Comparison of ENCODE assay signal across 8 cellular contexts in the genomic region with DNA sequence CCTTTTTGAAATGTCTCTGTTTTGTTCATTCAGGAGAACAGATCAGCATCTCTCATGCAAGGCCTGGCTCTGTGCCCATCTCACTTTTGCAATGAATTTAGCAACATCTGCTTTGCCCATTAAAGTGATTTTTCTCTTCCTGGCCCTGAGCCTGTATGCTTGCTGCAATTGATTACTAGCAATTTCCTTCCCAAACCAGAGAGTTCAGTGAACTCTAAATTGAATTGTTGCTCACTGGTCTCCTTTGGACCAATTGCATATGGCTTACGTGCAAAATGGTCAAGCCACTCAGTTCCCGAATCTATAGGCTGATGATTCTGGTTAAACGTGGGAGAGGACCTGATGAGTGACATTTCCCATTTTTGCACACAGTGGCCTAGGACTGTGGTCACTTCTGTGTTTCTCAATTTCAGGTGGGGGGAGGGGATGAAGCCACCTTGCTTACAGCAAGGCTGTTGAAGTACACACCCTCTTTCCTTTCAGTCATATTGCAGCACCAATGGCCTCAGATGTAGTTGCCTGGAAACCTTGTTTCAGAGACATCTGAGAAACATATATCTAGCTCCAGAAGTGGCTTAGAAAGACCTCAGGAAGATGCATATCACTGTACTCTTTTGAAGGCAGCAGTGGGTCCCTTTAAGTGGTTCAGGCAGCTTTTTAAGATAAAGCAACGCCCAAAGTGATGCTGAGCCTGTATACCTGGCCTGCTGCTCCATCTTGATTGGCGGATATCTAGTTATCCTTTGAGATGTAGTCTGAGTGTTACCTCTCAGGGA.
DNase-seq lines count a peak whose midpoint lies in the region; ATAC-seq and TF ChIP-seq lines count a peak whose summit lies in the region.

No MANE protein-coding gene starts in this region.

- TF ChIP-seq CTCF in fibroblast of pulmonary artery (IDR thresholded peaks at IDR 0.05; ENCODE audit: low read length, missing control alignments) (no peak), suprapubic skin (IDR thresholded peaks at IDR 0.05) (no peak)

- DNase-seq in AML-193 (lab: John Stamatoyannopoulos, UW): peak; percentile 97
- peak; percentile 100 for DNase-seq in SKM-1 (lab: John Stamatoyannopoulos, UW; ENCODE audit: unreplicated experiment)
- peak; percentile 69 for DNase-seq in fibroblast of pulmonary artery (ENCODE audit: low read depth)
- DNase-seq in suprapubic skin (ENCODE audit: low spot score in 2 of 2): peak; percentile 88 to 92
- no peak for DNase-seq in occipital lobe (lab: John Stamatoyannopoulos, UW)
- no peak for DNase-seq in NCI-H187 treated with DMSO at 0.1 percent for 48 hours (lab: John Stamatoyannopoulos, UW)

- no peak overlapping the region for H3K27ac ChIP-seq in suprapubic skin

- H3K36me3 ChIP-seq in suprapubic skin: no peaks in the 10 kb centered on the region

- peaks cover 16% of the 10 kb centered on the region for H3K4me1 ChIP-seq in suprapubic skin

- no peaks in the 10 kb centered on the region for H3K27me3 ChIP-seq in suprapubic skin

- no peak for TF ChIP-seq POLR2A in suprapubic skin (IDR thresholded peaks at IDR 0.05)

- H3K9me3 ChIP-seq in suprapubic skin: no peaks in the 10 kb centered on the region

- 80% methylated on average over 5 of the region's 5 CpGs for WGBS in suprapubic skin

- H3K4me3 ChIP-seq in fibroblast of pulmonary artery (replicated peaks; ENCODE audit: low read depth, low read length) (no peak overlapping the region), suprapubic skin (no peak overlapping the region)

- TF ChIP-seq EP300 in suprapubic skin (IDR thresholded peaks at IDR 0.05): no peak

- ATAC-seq in GM18873 (IDR thresholded peaks at IDR 0.05; ENCODE audit: low FRiP score, unreplicated experiment) (peak; percentile 51), HG03064 (IDR thresholded peaks at IDR 0.05; ENCODE audit: low read depth, unreplicated experiment) (peak; percentile 44)

Comparison
In these comparisons a context has a peak if more than half of its experiments do, and no peak if none do; other contexts are left out.
1. DNase-seq: peak in AML-193 (2 of 2), SKM-1 (single experiment), fibroblast of pulmonary artery (single experiment) and suprapubic skin (2 of 2); none in occipital lobe (single experiment) and NCI-H187 treated with DMSO at 0.1 percent for 48 hours (single experiment).